In the genomic region with DNA sequence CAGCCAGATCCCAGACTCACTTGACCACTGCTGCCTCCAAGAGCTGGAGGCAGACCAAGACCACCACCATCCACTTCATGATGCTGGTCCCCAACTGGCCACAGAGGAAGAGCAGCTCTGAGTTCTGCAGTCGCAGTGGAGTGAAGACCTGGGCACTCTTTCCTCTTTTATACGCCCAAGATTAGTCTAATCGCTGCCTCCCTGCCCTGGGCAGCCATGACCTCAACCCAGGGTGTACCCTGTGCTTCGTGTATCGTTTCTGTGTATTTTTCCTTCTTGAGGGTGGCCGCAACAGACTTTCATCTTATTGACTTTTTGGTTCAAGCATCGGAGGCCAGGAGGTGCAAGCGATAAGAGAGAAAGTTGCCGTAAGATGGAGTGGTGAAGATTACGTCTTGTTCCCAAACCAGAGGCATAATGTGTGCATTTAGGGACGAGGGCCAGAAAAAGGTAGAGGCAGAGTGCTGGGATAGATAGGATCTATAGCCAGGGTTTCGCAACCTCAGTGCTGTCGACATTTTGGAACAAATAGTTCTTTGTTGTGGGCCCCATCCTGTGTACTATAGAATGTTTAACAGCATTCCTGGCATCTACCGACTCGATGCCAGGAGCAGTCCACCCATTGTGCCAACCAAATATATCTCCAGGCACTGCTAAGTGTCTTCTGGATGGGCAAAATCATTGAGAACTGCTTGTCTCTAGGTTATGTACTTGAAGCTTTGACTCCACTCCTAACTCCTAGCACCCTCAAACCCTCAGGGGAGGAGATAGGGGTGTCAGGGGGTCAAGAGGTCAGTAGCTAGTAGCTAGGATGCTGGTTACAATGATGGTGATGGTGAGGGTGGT, we compare ENCODE assay signal across 1 cellular context.
TF ChIP-seq lines count a peak whose summit lies in the region.

A gene (minus strand): TSS at position 142 of the 846 bp plus-strand sequence. CDS start 63 bp downstream, at position 79.

TF ChIP-seq in K562, 482 proteins besides CTCF, POLR2A, EP300 and RAD21 (continued from another document):
- TF ChIP-seq CTBP1 (IDR thresholded peaks at IDR 0.05; ENCODE audit: borderline replicate concordance) (peak; percentile 96; the same call in 1 of the 2 replicates), ZNF282 (CRISPR knock-in tag; IDR thresholded peaks at IDR 0.05) (no peak), ZSCAN29 (IDR thresholded peaks at IDR 0.05) (no peak), RFX1 (IDR thresholded peaks at IDR 0.05) (no peak), ARID1B (IDR thresholded peaks at IDR 0.05) (peak; percentile 88), CEBPG (CRISPR knock-in tag; IDR thresholded peaks at IDR 0.05) (peak; percentile 86), CEBPG (tag; conservative IDR thresholded peaks at IDR 0.05 in 1 of 2, IDR thresholded peaks at IDR 0.05 in 1 of 2) (peak; percentile 92 to 97), SUPT5H (IDR thresholded peaks at IDR 0.05) (no peak), KLF1 (tag; IDR thresholded peaks at IDR 0.05) (no peak), TBP (optimal IDR thresholded peaks at IDR 0.05; ENCODE audit: low read depth, low read length) (peak; percentile 14), HNRNPLL (IDR thresholded peaks at IDR 0.05; ENCODE audit: low read depth, low read length, poor library complexity, severe bottlenecking) (peak; percentile 58), HDAC6 (IDR thresholded peaks at IDR 0.05; ENCODE audit: low read depth, low read length) (no peak), TEAD4 (IDR thresholded peaks at IDR 0.05; ENCODE audit: low read length) (peak; percentile 85), TEAD4 (CRISPR knock-in tag; IDR thresholded peaks at IDR 0.05; ENCODE audit: borderline replicate concordance) (no peak), L3MBTL2 (IDR thresholded peaks at IDR 0.05) (peak; percentile 59), ATF1 (CRISPR knock-in tag; IDR thresholded peaks at IDR 0.05) (no peak), ATF1 (tag; IDR thresholded peaks at IDR 0.05) (peak; percentile 31; the same call in 1 of the 2 replicates), DPF2 (IDR thresholded peaks at IDR 0.05) (peak; percentile 84), HMGN3 (IDR thresholded peaks at IDR 0.05; ENCODE audit: borderline replicate concordance, extremely low read depth, insufficient read length, low read depth, low read length) (no peak), ZNF3 (CRISPR knock-in tag; IDR thresholded peaks at IDR 0.05) (no peak), FOXJ2 (tag; IDR thresholded peaks at IDR 0.05) (0 out of 2 replicates have a peak, but pooled peaks have one; percentile 40), CC2D1A (IDR thresholded peaks at IDR 0.05) (no peak), ZNF146 (CRISPR knock-in tag; IDR thresholded peaks at IDR 0.05; ENCODE audit: unreplicated experiment) (no peak), CREM (IDR thresholded peaks at IDR 0.05; ENCODE audit: low read depth) (peak; percentile 35), FOXA1 (IDR thresholded peaks at IDR 0.05; ENCODE audit: borderline replicate concordance) (no peak), ATF7 (IDR thresholded peaks at IDR 0.05) (peak; percentile 83), FOXA3 (CRISPR knock-in tag; conservative IDR thresholded peaks at IDR 0.05 in 1 of 2, IDR thresholded peaks at IDR 0.05 in 1 of 2) (peak; percentile 6 to 92; a peak in 2 of 4 replicates), NR2C2 (CRISPR knock-in tag; IDR thresholded peaks at IDR 0.05) (no peak), NR2C2 (tag; IDR thresholded peaks at IDR 0.05) (0 out of 2 replicates have a peak, but pooled peaks have one; percentile 37), MYBL2 (IDR thresholded peaks at IDR 0.05; ENCODE audit: low read depth) (no peak), MYBL2 (CRISPR knock-in tag; IDR thresholded peaks at IDR 0.05; ENCODE audit: borderline replicate concordance) (no peak), MTA1 (IDR thresholded peaks at IDR 0.05; ENCODE audit: borderline replicate concordance) (peak; percentile 58; the same call in 1 of the 2 replicates), ZNF384 (IDR thresholded peaks at IDR 0.05; ENCODE audit: low read depth, low read length) (no peak)
- TF ChIP-seq, protein P1, sequence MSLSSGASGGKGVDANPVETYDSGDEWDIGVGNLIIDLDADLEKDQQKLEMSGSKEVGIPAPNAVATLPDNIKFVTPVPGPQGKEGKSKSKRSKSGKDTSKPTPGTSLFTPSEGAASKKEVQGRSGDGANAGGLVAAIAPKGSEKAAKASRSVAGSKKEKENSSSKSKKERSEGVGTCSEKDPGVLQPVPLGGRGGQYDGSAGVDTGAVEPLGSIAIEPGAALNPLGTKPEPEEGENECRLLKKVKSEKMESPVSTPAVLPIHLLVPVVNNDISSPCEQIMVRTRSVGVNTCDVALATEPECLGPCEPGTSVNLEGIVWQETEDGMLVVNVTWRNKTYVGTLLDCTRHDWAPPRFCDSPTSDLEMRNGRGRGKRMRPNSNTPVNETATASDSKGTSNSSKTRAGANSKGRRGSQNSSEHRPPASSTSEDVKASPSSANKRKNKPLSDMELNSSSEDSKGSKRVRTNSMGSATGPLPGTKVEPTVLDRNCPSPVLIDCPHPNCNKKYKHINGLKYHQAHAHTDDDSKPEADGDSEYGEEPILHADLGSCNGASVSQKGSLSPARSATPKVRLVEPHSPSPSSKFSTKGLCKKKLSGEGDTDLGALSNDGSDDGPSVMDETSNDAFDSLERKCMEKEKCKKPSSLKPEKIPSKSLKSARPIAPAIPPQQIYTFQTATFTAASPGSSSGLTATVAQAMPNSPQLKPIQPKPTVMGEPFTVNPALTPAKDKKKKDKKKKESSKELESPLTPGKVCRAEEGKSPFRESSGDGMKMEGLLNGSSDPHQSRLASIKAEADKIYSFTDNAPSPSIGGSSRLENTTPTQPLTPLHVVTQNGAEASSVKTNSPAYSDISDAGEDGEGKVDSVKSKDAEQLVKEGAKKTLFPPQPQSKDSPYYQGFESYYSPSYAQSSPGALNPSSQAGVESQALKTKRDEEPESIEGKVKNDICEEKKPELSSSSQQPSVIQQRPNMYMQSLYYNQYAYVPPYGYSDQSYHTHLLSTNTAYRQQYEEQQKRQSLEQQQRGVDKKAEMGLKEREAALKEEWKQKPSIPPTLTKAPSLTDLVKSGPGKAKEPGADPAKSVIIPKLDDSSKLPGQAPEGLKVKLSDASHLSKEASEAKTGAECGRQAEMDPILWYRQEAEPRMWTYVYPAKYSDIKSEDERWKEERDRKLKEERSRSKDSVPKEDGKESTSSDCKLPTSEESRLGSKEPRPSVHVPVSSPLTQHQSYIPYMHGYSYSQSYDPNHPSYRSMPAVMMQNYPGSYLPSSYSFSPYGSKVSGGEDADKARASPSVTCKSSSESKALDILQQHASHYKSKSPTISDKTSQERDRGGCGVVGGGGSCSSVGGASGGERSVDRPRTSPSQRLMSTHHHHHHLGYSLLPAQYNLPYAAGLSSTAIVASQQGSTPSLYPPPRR (CRISPR knock-in tag; IDR thresholded peaks at IDR 0.05; ENCODE audit: borderline replicate concordance): no peak
- TF ChIP-seq, protein P2, sequence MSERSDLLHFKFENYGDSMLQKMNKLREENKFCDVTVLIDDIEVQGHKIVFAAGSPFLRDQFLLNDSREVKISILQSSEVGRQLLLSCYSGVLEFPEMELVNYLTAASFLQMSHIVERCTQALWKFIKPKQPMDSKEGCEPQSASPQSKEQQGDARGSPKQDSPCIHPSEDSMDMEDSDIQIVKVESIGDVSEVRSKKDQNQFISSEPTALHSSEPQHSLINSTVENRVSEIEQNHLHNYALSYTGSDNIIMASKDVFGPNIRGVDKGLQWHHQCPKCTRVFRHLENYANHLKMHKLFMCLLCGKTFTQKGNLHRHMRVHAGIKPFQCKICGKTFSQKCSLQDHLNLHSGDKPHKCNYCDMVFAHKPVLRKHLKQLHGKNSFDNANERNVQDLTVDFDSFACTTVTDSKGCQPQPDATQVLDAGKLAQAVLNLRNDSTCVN (CRISPR knock-in tag; IDR thresholded peaks at IDR 0.05): no peak
- TF ChIP-seq, protein P3, sequence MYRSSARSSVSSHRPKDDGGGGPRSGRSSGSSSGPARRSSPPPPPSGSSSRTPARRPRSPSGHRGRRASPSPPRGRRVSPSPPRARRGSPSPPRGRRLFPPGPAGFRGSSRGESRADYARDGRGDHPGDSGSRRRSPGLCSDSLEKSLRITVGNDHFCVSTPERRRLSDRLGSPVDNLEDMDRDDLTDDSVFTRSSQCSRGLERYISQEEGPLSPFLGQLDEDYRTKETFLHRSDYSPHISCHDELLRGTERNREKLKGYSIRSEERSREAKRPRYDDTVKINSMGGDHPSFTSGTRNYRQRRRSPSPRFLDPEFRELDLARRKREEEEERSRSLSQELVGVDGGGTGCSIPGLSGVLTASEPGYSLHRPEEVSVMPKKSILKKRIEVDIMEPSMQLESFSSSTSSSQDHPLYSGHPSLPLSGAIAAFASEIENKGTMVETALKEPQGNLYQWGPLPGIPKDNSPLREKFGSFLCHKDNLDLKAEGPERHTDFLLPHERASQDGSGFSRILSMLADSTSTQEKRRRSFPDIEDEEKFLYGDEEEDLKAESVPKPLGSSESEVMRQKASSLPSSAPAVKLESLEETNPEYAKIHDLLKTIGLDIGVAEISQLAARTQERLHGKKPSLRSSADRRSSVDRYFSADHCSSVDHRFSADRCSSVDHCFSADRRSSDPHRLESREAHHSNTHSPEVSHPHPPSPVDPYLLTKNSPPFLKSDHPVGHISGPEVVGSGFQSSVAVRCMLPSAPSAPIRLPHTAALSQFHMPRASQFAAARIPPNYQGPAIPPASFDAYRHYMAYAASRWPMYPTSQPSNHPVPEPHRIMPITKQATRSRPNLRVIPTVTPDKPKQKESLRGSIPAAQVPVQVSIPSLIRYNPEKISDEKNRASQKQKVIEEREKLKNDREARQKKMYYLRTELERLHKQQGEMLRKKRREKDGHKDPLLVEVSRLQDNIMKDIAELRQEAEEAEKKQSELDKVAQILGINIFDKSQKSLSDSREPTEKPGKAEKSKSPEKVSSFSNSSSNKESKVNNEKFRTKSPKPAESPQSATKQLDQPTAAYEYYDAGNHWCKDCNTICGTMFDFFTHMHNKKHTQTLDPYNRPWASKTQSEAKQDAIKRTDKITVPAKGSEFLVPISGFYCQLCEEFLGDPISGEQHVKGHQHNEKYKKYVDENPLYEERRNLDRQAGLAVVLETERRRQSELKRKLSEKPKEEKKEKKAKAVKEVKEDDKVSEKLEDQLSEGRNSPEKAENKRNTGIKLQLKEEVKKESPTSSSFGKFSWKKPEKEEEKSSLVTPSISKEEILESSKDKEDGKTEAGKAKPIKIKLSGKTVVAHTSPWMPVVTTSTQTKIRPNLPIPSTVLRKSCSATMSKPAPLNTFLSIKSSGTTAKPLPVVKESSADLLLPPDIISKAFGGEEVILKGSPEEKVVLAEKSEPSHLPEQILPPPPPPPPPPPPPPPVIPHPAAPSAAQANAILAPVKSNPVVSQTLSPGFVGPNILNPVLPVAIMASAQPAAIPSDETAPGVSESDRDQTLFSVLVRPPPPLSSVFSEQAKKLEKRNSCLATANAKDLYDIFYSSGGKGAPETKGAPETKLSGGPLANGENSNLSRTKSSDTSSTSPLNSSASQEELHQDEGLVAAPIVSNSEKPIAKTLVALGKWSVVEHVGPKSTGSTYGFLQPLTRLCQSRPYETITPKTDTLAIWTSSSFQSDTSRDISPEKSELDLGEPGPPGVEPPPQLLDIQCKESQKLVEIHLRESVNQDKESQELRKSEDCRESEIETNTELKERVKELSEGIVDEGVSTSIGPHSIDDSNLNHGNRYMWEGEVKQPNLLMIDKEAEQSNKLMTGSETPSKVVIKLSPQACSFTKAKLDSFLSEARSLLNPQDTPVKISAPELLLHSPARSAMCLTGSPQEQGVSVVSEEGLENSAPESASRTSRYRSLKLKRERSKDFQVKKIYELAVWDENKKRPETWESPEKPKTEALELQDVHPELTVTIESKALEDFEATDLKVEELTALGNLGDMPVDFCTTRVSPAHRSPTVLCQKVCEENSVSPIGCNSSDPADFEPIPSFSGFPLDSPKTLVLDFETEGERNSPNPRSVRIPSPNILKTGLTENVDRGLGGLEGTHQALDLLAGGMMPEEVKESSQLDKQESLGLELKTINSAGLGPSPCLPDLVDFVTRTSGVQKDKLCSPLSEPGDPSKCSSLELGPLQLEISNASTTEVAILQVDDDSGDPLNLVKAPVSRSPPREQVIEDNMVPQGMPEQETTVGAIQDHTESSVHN (IDR thresholded peaks at IDR 0.05; ENCODE audit: borderline replicate concordance in 1 of 2, low read depth in 1 of 2): no peak
- TF ChIP-seq, protein P4, sequence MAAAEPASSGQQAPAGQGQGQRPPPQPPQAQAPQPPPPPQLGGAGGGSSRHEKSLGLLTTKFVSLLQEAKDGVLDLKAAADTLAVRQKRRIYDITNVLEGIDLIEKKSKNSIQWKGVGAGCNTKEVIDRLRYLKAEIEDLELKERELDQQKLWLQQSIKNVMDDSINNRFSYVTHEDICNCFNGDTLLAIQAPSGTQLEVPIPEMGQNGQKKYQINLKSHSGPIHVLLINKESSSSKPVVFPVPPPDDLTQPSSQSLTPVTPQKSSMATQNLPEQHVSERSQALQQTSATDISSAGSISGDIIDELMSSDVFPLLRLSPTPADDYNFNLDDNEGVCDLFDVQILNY (CRISPR knock-in tag; IDR thresholded peaks at IDR 0.05): no peak
- TF ChIP-seq, protein P5, sequence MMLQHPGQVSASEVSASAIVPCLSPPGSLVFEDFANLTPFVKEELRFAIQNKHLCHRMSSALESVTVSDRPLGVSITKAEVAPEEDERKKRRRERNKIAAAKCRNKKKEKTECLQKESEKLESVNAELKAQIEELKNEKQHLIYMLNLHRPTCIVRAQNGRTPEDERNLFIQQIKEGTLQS (IDR thresholded peaks at IDR 0.05): peak; percentile 59
- TF ChIP-seq, protein P5 (CRISPR knock-in tag; conservative IDR thresholded peaks at IDR 0.05): no peak
